8 cellular contexts compared by ENCODE assay signal in genomic region chr18:70289351-70290330, GRCh38. TPM values are rescaled to one million over a fixed set of nuclear protein-coding genes. Genes with fewer than 3 reads are reported as not detected.
DNase-seq lines count a peak whose midpoint lies in the region; ATAC-seq and TF ChIP-seq lines count a peak whose summit lies in the region.

No MANE protein-coding gene starts in this region.

- peaks cover 24 to 31% of the 10 kb centered on the region in 2 donors for H3K27me3 Mint-ChIP-seq in CD4-positive, alpha-beta memory T cell

- H3K27ac Mint-ChIP-seq in CD4-positive, alpha-beta memory T cell: peak overlapping the region in 4 of 7 donors; percentile 6 to 65 (median 46)

- peaks cover 5 to 29% (median 13%) of the 10 kb centered on the region in 4 donors for H3K4me1 Mint-ChIP-seq in CD4-positive, alpha-beta memory T cell

- H3F3A ChIP-seq in OCI-LY1 (ENCODE audit: insufficient read depth, low read length): no peaks in the 10 kb centered on the region

- DNase-seq in CD4-positive, alpha-beta memory T cell: peak in 1 of 5 donors; percentile 9
- peak; percentile 45 for DNase-seq in choroid plexus epithelial cell (ENCODE audit: low read depth)
- peak; percentile 78 for DNase-seq in left kidney (ENCODE audit: low read depth, low spot score)
- peak in 6 of 49 donors; percentile 27 to 66 (median 32) for DNase-seq in substantia nigra (lab: John Stamatoyannopoulos, UW)
- DNase-seq in occipital lobe (lab: John Stamatoyannopoulos, UW): no peak

- H3K9me3 ChIP-seq in CD4-positive, alpha-beta memory T cell (ENCODE audit: control insufficient read depth in 1 of 2, low read length in 2 of 2): no peaks in the 10 kb centered on the region
- H3K9me3 ChIP-seq in OCI-LY1 (ENCODE audit: low read length): no peaks in the 10 kb centered on the region

- intact Hi-C loops in CD4-positive, alpha-beta memory T cell (cut with micrococcal nuclease): no loop called here

- H3K27me3 ChIP-seq in CD4-positive, alpha-beta memory T cell (ENCODE audit: insufficient read depth, low read length): no peaks in the 10 kb centered on the region
- H3K27me3 ChIP-seq in OCI-LY1 (ENCODE audit: insufficient read depth, low read length): peaks cover 5% of the 10 kb centered on the region; the same call in 1 of the 2 replicates

- H3K9ac ChIP-seq in OCI-LY1 (ENCODE audit: low read length): no peak overlapping the region

- no peaks in the 10 kb centered on the region for H3K9me3 Mint-ChIP-seq in CD4-positive, alpha-beta memory T cell

- H3K27ac ChIP-seq in CD4-positive, alpha-beta memory T cell (ENCODE audit: low read depth, low read length): no peak overlapping the region
- H3K27ac ChIP-seq in OCI-LY1 (ENCODE audit: low read depth, low read length, poor library complexity, severe bottlenecking) (no peak overlapping the region), substantia nigra (ENCODE audit: low read depth, low read length, poor library complexity, severe bottlenecking) (peak overlapping the region; percentile 67)

- ATAC-seq in GM18858 (IDR thresholded peaks at IDR 0.05; ENCODE audit: unreplicated experiment): peak; percentile 26
- peak; percentile 39 for ATAC-seq in HG02973 (IDR thresholded peaks at IDR 0.05; ENCODE audit: unreplicated experiment)

- POLR2A ChIA-PET in CD4-positive, alpha-beta memory T cell (lab: Charles Lee; ENCODE audit: partially characterized antibody): interaction anchor here (1.0 kb wide), 1 partner anchor 83 kb away, joined by 3 read pairs; no protein-coding TSS in a partner anchor

- CTCF ChIA-PET in CD4-positive, alpha-beta memory T cell (lab: Charles Lee; ENCODE audit: partially characterized antibody): no interaction called here

- H3K9me2 ChIP-seq in OCI-LY1 (ENCODE audit: low read depth, low read length): no peaks in the 10 kb centered on the region

- TF ChIP-seq CTCF in OCI-LY1 (IDR thresholded peaks at IDR 0.05; ENCODE audit: low read length) (no peak), choroid plexus epithelial cell (conservative IDR thresholded peaks at IDR 0.05; ENCODE audit: low read depth, low read length) (no peak)

- no peaks in the 10 kb centered on the region for H3K79me2 ChIP-seq in OCI-LY1 (ENCODE audit: insufficient read depth, low read length)

- H3K4me2 ChIP-seq in OCI-LY1 (ENCODE audit: low read length): peak overlapping the region; percentile 48; the same call in 1 of the 2 replicates

- no peaks in the 10 kb centered on the region for H3K36me3 ChIP-seq in CD4-positive, alpha-beta memory T cell (ENCODE audit: insufficient read depth, low read length)
- H3K36me3 ChIP-seq in OCI-LY1 (ENCODE audit: insufficient read depth, low read length): no peaks in the 10 kb centered on the region

- H3K4me1 ChIP-seq in CD4-positive, alpha-beta memory T cell (ENCODE audit: insufficient read depth, low read length): peaks cover 9% of the 10 kb centered on the region
- peaks cover 4% of the 10 kb centered on the region for H3K4me1 ChIP-seq in OCI-LY1 (ENCODE audit: insufficient read depth, low read length, severe bottlenecking)

- H3K36me3 Mint-ChIP-seq in CD4-positive, alpha-beta memory T cell: no peaks in the 10 kb centered on the region

- no peak overlapping the region for H2AFZ ChIP-seq in OCI-LY1 (ENCODE audit: low read length)

- H4K20me1 ChIP-seq in OCI-LY1 (ENCODE audit: insufficient read depth, low read length): no peaks in the 10 kb centered on the region

- peak overlapping the region; percentile 75 to 91 (median 86) for H3K4me3 Mint-ChIP-seq in CD4-positive, alpha-beta memory T cell

- H3K4me3 ChIP-seq in CD4-positive, alpha-beta memory T cell (ENCODE audit: low read length in 2 of 2): peak overlapping the region in 1 of 2 donors; percentile 15
- H3K4me3 ChIP-seq in OCI-LY1 (ENCODE audit: low read depth, low read length, poor library complexity, severe bottlenecking) (peak overlapping the region; percentile 45), choroid plexus epithelial cell (ENCODE audit: low read depth, low read length) (peak overlapping the region; percentile 75)

RNA-seq across cellular contexts. Expression of gene SOCS6, which starts 0.8 kb away (rescaled TPM):
- 1 to 10 TPM; 1.5 to 2.6 TPM for total RNA-seq in CD4-positive, alpha-beta memory T cell
- 1 to 10 TPM in 1 of 2 donors, under 1 TPM in 1; 0.31 to 1.9 TPM for polyA plus RNA-seq in CD4-positive, alpha-beta memory T cell
- 59.6 TPM for total RNA-seq in occipital lobe

Comparison
In these comparisons a context has a peak if more than half of its experiments do, and no peak if none do; other contexts are left out.
1. RNA of gene SOCS6, which starts 0.8 kb away (total RNA-seq): 59.6 TPM in occipital lobe (single experiment); 1.5 to 2.6 TPM in CD4-positive, alpha-beta memory T cell; every median in the first group is over 10 times any median in the second.